18 cellular contexts compared by ENCODE assay signal in genomic region chr15:25643120-25643519, GRCh38.
"Had no signal": no experiment of that assay in that cellular context is flagged by ENCODE, and none has a peak within 500 bp of the region (broad histone marks: within the 10 kb centered on the region; RNA-seq: fewer than 3 reads in every experiment).

No MANE protein-coding gene starts in this region.

- DNase-seq: activated CD4-positive, CD25-positive, alpha-beta regulatory T cell treated with anti-CD3 and anti-CD28 coated beads, Interleukin-2, amount 50 U/mL, for 72 hours; activated gamma-delta T cell; activated T-cell treated with anti-CD3 and anti-CD28 coated beads, Interleukin-2, amount 50 U/mL, for 72 hours; adrenal gland; effector memory CD4-positive, alpha-beta T cell; esophagus squamous epithelium; immature natural killer cell; left ventricle myocardium inferior; mammary epithelial cell; spleen; stimulated activated CD4-positive, alpha-beta T cell treated with anti-CD3 and anti-CD28 coated beads, Interleukin-4, amount 100 ng/mL, for 4 hours; stimulated activated naive B cell treated with anti-CD40 and anti-IgM and Interleukin-4, amounts not matched to agents 10 μg/mL and 1 μg/mL and 100 μg/mL, for 72 hours had no signal

- ATAC-seq: activated naive CD4-positive, alpha-beta T cell treated with anti-CD3 and anti-CD28 coated beads, Interleukin-2, amount 50 U/mL, for 72 hours; activated T-cell treated with anti-CD3 and anti-CD28 coated beads, Interleukin-2, amount 50 U/mL, for 72 hours; stimulated activated naive B cell treated with anti-CD40 and anti-IgM and Interleukin-4, amounts not matched to agents 10 μg/mL and 1 μg/mL and 100 μg/mL, for 72 hours had no signal

- H3K27ac ChIP-seq: adrenal gland, esophagus squamous epithelium, left ventricle myocardium inferior, neutrophil, parathyroid adenoma, spleen, thoracic aorta had no signal

- H3K4me1 ChIP-seq: esophagus squamous epithelium, parathyroid adenoma had no signal

- H3K27ac Mint-ChIP-seq: activated naive CD4-positive, alpha-beta T cell treated with anti-CD3 and anti-CD28 coated beads, Interleukin-2, amount 50 U/mL, for 72 hours; activated T-cell treated with anti-CD3 and anti-CD28 coated beads, Interleukin-2, amount 50 U/mL, for 72 hours; dendritic cell treated with granulocyte-macrophage colony-stimulating factor and Interleukin-4, amounts not matched to agents 40 ng/mL and 50 ng/mL, for 4 days; immature natural killer cell; stimulated activated naive B cell treated with anti-CD40 and anti-IgM and Interleukin-4, amounts not matched to agents 10 μg/mL and 1 μg/mL and 100 μg/mL, for 72 hours; T-helper 1 cell treated with Interleukin-12 subunit alpha and Interleukin-12 subunit beta and Interleukin-4 antibody, amounts not matched to agents 30 μg/mL and 1 μg/mL, for 36 hours had no signal

- H3K36me3 Mint-ChIP-seq: activated naive CD4-positive, alpha-beta T cell treated with anti-CD3 and anti-CD28 coated beads, Interleukin-2, amount 50 U/mL, for 72 hours; immature natural killer cell; stimulated activated naive B cell treated with anti-CD40 and anti-IgM and Interleukin-4, amounts not matched to agents 10 μg/mL and 1 μg/mL and 100 μg/mL, for 72 hours had no signal

- H3K4me3 ChIP-seq: adrenal gland, esophagus squamous epithelium, left ventricle myocardium inferior, spleen, thoracic aorta had no signal

- H3K9me3 ChIP-seq: adrenal gland, esophagus squamous epithelium, left ventricle myocardium inferior, spleen, thoracic aorta had no signal

- H3K9me3 Mint-ChIP-seq: activated naive CD4-positive, alpha-beta T cell treated with anti-CD3 and anti-CD28 coated beads, Interleukin-2, amount 50 U/mL, for 72 hours; activated T-cell treated with anti-CD3 and anti-CD28 coated beads, Interleukin-2, amount 50 U/mL, for 72 hours; dendritic cell treated with granulocyte-macrophage colony-stimulating factor and Interleukin-4, amounts not matched to agents 40 ng/mL and 50 ng/mL, for 4 days; stimulated activated naive B cell treated with anti-CD40 and anti-IgM and Interleukin-4, amounts not matched to agents 10 μg/mL and 1 μg/mL and 100 μg/mL, for 72 hours; T-helper 1 cell treated with Interleukin-12 subunit alpha and Interleukin-12 subunit beta and Interleukin-4 antibody, amounts not matched to agents 30 μg/mL and 1 μg/mL, for 36 hours had no signal

- H3K36me3 ChIP-seq: adrenal gland, esophagus squamous epithelium, left ventricle myocardium inferior, neutrophil, spleen, thoracic aorta had no signal

- H3K4me1 Mint-ChIP-seq: immature natural killer cell; stimulated activated naive B cell treated with anti-CD40 and anti-IgM and Interleukin-4, amounts not matched to agents 10 μg/mL and 1 μg/mL and 100 μg/mL, for 72 hours had no signal

- H3K4me3 Mint-ChIP-seq: activated T-cell treated with anti-CD3 and anti-CD28 coated beads, Interleukin-2, amount 50 U/mL, for 72 hours; dendritic cell treated with granulocyte-macrophage colony-stimulating factor and Interleukin-4, amounts not matched to agents 40 ng/mL and 50 ng/mL, for 4 days; immature natural killer cell; stimulated activated naive B cell treated with anti-CD40 and anti-IgM and Interleukin-4, amounts not matched to agents 10 μg/mL and 1 μg/mL and 100 μg/mL, for 72 hours; T-helper 1 cell treated with Interleukin-12 subunit alpha and Interleukin-12 subunit beta and Interleukin-4 antibody, amounts not matched to agents 30 μg/mL and 1 μg/mL, for 36 hours had no signal
